In the genomic region with DNA sequence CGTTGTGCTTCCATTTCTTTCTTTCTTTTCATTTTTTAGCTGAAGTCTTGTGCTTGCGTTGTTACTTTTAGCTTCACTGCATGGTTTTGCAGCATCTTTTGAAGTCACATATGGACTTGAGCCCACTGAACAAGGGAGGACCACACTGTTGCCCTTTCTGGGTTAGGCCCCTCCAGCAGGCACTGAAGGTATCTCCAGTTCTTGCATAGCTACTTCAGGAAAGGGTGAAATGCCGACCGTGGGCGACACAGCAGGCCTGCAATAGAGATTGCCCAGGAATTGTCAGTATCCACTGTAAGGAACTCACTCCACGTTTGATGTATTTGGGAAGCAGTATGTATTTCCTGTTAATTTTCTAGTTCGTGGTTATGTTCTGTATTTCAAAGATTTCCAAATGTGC, we compare ENCODE assay signal across 27 cellular contexts.
"Had no signal": no experiment of that assay in that cellular context is flagged by ENCODE, and none has a peak within 500 bp of the region (broad histone marks: within the 10 kb centered on the region; RNA-seq: fewer than 3 reads in every experiment).

No MANE protein-coding gene starts in this region.

- DNase-seq: activated B cell treated with CpG ODN at 0.5 μM for 24 hours; activated CD4-positive, alpha-beta memory T cell treated with anti-CD3 and anti-CD28 coated beads for 36 hours; activated CD4-positive, alpha-beta T cell treated with anti-CD3 and anti-CD28 coated beads, Interleukin-2, amount 10 ng/mL, durations not matched to agents 24 days and 14 days; activated CD8-positive, alpha-beta T cell treated with anti-CD3 and anti-CD28 coated beads, Interleukin-2, amount 10 ng/mL, durations not matched to agents 7 days and 5 days; activated gamma-delta T cell; activated naive CD4-positive, alpha-beta T cell; activated naive CD4-positive, alpha-beta T cell treated with anti-CD3 and anti-CD28 coated beads, Interleukin-2, amount 10 ng/mL, durations not matched to agents 7 days and 5 days; activated naive CD8-positive, alpha-beta T cell treated with anti-CD3 and anti-CD28 coated beads, Interleukin-2, amount 10 ng/mL, durations not matched to agents 7 days and 5 days; activated T-cell treated with anti-CD3 and anti-CD28 coated beads for 4 hours; activated T-cell treated with anti-CD3 and anti-CD28 coated beads, Interleukin-2, amount 50 U/mL, for 24 hours; activated T-cell treated with anti-CD3 and anti-CD28 coated beads, Interleukin-2, amount 50 U/mL, for 72 hours; central memory CD4-positive, alpha-beta T cell; cerebellar nuclear complex; effector memory CD4-positive, alpha-beta T cell; erythroblast; esophagus squamous epithelium; foreskin melanocyte; heart right ventricle; T-helper 1 cell; T-helper 17 cell; T1000; WERI-Rb-1 had no signal

- H3K27ac ChIP-seq: ascending aorta, breast epithelium, cardiac muscle cell, colonic mucosa, esophagus squamous epithelium, gastroesophageal sphincter, heart right ventricle, WERI-Rb-1 had no signal

- H3K27me3 ChIP-seq: ascending aorta, breast epithelium, cardiac muscle cell, colonic mucosa, esophagus squamous epithelium, gastroesophageal sphincter, heart right ventricle had no signal

- H3K4me1 ChIP-seq: ascending aorta, breast epithelium, colonic mucosa, esophagus squamous epithelium, gastroesophageal sphincter, heart right ventricle had no signal

- H3K9me3 ChIP-seq: colonic mucosa had no signal

- H3K4me3 ChIP-seq: ascending aorta, breast epithelium, cardiac muscle cell, colonic mucosa, esophagus squamous epithelium, gastroesophageal sphincter, heart right ventricle had no signal

- H3K36me3 ChIP-seq: ascending aorta, breast epithelium, cardiac muscle cell, colonic mucosa, esophagus squamous epithelium, gastroesophageal sphincter, heart right ventricle, WERI-Rb-1 had no signal
